1 cellular context compared by ENCODE assay signal in genomic region chr4:153916273-153916755, GRCh38.
A peak's percentile ranks its signal among the peaks of the same experiment; 100 is the strongest.
TF ChIP-seq lines count a peak whose summit lies in the region.

No MANE protein-coding gene starts in this region.

TF ChIP-seq in GM12878, 131 proteins besides CTCF, POLR2A, EP300 and RAD21 (continued from another document):
- TF ChIP-seq BCL11A (IDR thresholded peaks at IDR 0.05; ENCODE audit: low read depth, low read length) (peak; percentile 41; the same call in 1 of the 2 replicates), NRF1 (conservative IDR thresholded peaks at IDR 0.05; ENCODE audit: low read depth, low read length) (no peak), IRF4 (IDR thresholded peaks at IDR 0.05; ENCODE audit: low read depth, low read length) (peak; percentile 48; the same call in 1 of the 2 replicates), ATF2 (IDR thresholded peaks at IDR 0.05; ENCODE audit: low read length) (peak; percentile 25; the same call in 1 of the 2 replicates)
